8 cellular contexts compared by ENCODE assay signal in the genomic region with DNA sequence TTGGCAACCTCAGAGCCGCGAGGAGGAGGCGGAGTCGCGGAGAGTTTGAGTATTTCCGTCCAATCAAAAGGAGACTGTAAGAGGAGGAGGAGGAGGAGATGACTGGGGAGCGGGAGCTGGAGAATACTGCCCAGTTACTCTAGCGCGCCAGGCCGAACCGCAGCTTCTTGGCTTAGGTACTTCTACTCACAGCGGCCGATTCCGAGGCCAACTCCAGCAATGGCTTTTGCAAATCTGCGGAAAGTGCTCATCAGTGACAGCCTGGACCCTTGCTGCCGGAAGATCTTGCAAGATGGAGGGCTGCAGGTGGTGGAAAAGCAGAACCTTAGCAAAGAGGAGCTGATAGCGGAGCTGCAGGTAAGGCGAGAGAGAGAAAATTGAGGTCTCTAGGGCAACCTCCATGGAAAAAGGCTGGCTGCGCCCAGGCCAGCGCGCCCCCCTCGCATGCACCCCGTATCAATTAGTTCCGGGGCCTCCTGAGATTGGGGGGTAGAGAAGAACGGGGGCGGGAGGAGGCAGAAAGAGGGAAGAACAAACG.
A peak's percentile ranks its signal among the peaks of the same experiment; 100 is the strongest.
DNase-seq lines count a peak whose midpoint lies in the region; ATAC-seq and TF ChIP-seq lines count a peak whose summit lies in the region.

A gene (plus strand): TSS at position 131 of the 538 bp plus-strand sequence. CDS start 89 bp downstream, at position 220.

- in situ Hi-C loops in astrocyte of the cerebellum (cut with HindIII; ENCODE audit: low sequenced_read_pairs), result no loop called here

- peaks cover 51% of the 10 kb centered on the region for H3K79me2 ChIP-seq in Loucy (ENCODE audit: insufficient read depth, low read length)

- DNase-seq in DMS 273 treated with DMSO at 0.1 percent for 48 hours (lab: John Stamatoyannopoulos, UW) (peak; percentile 89), SIG-M5 treated with dmso at 0.1 percent for 504 hours (lab: John Stamatoyannopoulos, UW; ENCODE audit: unreplicated experiment) (peak; percentile 92), astrocyte of the cerebellum (ENCODE audit: low read depth) (peak; percentile 80), hypothalamus (lab: John Stamatoyannopoulos, UW) (peak in 43 of 51 donors; percentile 18 to 87 (median 54)), retina (peak; percentile 81)

- TF ChIP-seq CTCF in Loucy (conservative IDR thresholded peaks at IDR 0.05; ENCODE audit: low read length), result no peak
- no peak for TF ChIP-seq CTCF in astrocyte of the cerebellum (IDR thresholded peaks at IDR 0.05; ENCODE audit: low read depth, low read length, missing control alignments)

- peaks cover 5% of the 10 kb centered on the region for H3K27me3 ChIP-seq in Loucy (ENCODE audit: insufficient read depth, low read length, poor library complexity, severe bottlenecking)

- no peaks in the 10 kb centered on the region for H3K9me3 ChIP-seq in Loucy (ENCODE audit: insufficient read depth, low read depth, low read length)

- no peaks in the 10 kb centered on the region for H3K36me3 ChIP-seq in Loucy (ENCODE audit: insufficient read depth, low read length)

- no peaks in the 10 kb centered on the region for H3F3A ChIP-seq in Loucy (ENCODE audit: low read depth)

- H3K4me1 ChIP-seq in Loucy (ENCODE audit: insufficient read depth, low read length, poor library complexity, severe bottlenecking), result peaks cover 41% of the 10 kb centered on the region

- peak within 1 kb of the TSS; percentile 87 for H3K4me2 ChIP-seq in Loucy (ENCODE audit: low read depth, low read length, poor library complexity, severe bottlenecking)

- H2AFZ ChIP-seq in Loucy (ENCODE audit: low read length), result peak within 1 kb of the TSS; percentile 88

- H3K9me2 ChIP-seq in Loucy (replicated peaks; ENCODE audit: low read depth, low read length), result no peaks in the 10 kb centered on the region

- ATAC-seq in GM21576 (IDR thresholded peaks at IDR 0.05; ENCODE audit: unreplicated experiment) (peak; percentile 58), HG02970 (IDR thresholded peaks at IDR 0.05; ENCODE audit: low FRiP score, unreplicated experiment) (no peak)

- peaks cover 38% of the 10 kb centered on the region for H4K20me1 ChIP-seq in Loucy (ENCODE audit: insufficient read depth, low read length, poor library complexity, severe bottlenecking)

- H3K4me3 ChIP-seq in Loucy (ENCODE audit: low read length, poor library complexity, severe bottlenecking), result peak within 1 kb of the TSS; percentile 99
- H3K4me3 ChIP-seq in astrocyte of the cerebellum (ENCODE audit: low read depth, low read length), result peak within 1 kb of the TSS; percentile 83

- peak within 1 kb of the TSS; percentile 97 for H3K9ac ChIP-seq in Loucy (ENCODE audit: low read depth, low read length, poor library complexity, severe bottlenecking)
